Comparison of ENCODE assay signal across 8 cellular contexts in the genomic region with DNA sequence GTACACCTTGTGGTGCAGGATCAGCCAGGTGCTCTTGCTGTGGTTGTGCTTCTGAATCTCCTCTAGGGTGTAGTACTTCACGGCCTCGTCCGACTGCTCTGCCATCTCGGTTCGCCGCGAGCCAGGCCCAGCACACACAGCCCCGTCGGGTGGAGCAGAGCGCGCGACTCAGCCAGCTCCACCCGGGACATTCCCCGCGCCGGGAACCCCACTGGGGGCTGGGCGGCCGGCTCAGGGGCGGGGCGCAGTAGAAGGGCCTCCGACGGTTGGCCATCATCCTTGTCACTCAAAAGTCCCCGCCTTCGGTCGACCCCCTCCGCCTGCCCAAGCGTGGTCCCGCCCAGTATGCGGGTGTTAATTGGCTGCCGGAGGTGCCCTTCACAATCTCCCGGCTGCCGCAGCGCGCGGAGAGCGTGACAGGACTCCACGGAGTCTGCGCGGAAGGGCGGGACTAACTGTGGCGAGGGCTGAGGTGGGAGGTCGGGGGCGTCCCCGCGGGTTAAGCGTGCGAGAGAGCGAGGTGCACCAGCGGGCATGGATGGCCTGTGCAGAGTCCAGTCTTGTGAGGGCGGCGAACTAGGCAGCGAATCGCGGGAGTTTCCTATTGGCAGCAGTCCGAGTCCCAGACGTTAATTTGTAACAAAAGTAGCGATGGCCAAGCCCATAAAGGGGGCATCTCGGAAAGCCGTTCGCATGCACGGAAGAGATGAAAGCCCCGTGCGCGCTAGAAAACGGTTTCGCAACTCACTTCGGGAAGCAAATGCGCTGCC. TPM values are rescaled to one million over a fixed set of nuclear protein-coding genes. Genes with fewer than 3 reads are reported as not detected.
DNase-seq lines count a peak whose midpoint lies in the region; ATAC-seq and TF ChIP-seq lines count a peak whose summit lies in the region.

A gene with protein sequence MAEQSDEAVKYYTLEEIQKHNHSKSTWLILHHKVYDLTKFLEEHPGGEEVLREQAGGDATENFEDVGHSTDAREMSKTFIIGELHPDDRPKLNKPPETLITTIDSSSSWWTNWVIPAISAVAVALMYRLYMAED (minus strand): TSS at position 193 of the 770 bp plus-strand sequence. CDS start 88 bp downstream, at position 105.

- intact Hi-C loops in activated CD4-positive, alpha-beta memory T cell treated with anti-CD3 and anti-CD28 coated beads for 36 hours (cut with micrococcal nuclease): loop anchor here (1.0 to 5.0 kb wide), 5 partner anchors 80 to 305 kb away; a partner anchor contains a TSS
- intact Hi-C loops in dorsolateral prefrontal cortex (cut with DNase I): loop anchor here (2.0 to 5.0 kb wide), 4 partner anchors 143 to 205 kb away; a partner anchor contains a TSS
- intact Hi-C loops in right lobe of liver (cut with DNase I): no loop called here

- TF ChIP-seq CTCF in dorsolateral prefrontal cortex (IDR thresholded peaks at IDR 0.05 in 54 of 56, conservative IDR thresholded peaks at IDR 0.05 in 2 of 56; ENCODE audit: low read depth in 1 of 56, partially characterized antibody in 56 of 56) (peak in 7 of 56 donors; percentile 2 to 38 (median 13)), right lobe of liver (IDR thresholded peaks at IDR 0.05) (no peak)

- no peaks in the 10 kb centered on the region for H3K9me3 Mint-ChIP-seq in activated CD4-positive, alpha-beta memory T cell treated with anti-CD3 and anti-CD28 coated beads for 36 hours

- no peaks in the 10 kb centered on the region for H3K36me3 ChIP-seq in right lobe of liver

- H3K9me3 ChIP-seq in right lobe of liver: no peaks in the 10 kb centered on the region

- H3K4me3 Mint-ChIP-seq in activated CD4-positive, alpha-beta memory T cell treated with anti-CD3 and anti-CD28 coated beads for 36 hours: peak within 1 kb of the TSS; percentile 88

- peaks cover 0 to 8% (median 4%) of the 10 kb centered on the region in 4 donors for H3K4me1 ChIP-seq in right lobe of liver

- peaks cover 3% of the 10 kb centered on the region for H3K36me3 Mint-ChIP-seq in activated CD4-positive, alpha-beta memory T cell treated with anti-CD3 and anti-CD28 coated beads for 36 hours

- H3K4me3 ChIP-seq in dorsolateral prefrontal cortex (peak within 1 kb of the TSS; percentile 65 to 100 (median 92)), right lobe of liver (peak within 1 kb of the TSS; percentile 95 to 98 (median 95))

- H3K27ac ChIP-seq in dorsolateral prefrontal cortex (peak within 1 kb of the TSS in 55 of 59 donors; percentile 3 to 87 (median 73)), right lobe of liver (peak within 1 kb of the TSS; percentile 89 to 95 (median 95))

- H3K27ac Mint-ChIP-seq in activated CD4-positive, alpha-beta memory T cell treated with anti-CD3 and anti-CD28 coated beads for 36 hours: peak within 1 kb of the TSS; percentile 57

- peak; percentile 87 for TF ChIP-seq POLR2A in right lobe of liver (IDR thresholded peaks at IDR 0.05)

- no peaks in the 10 kb centered on the region for H3K27me3 Mint-ChIP-seq in activated CD4-positive, alpha-beta memory T cell treated with anti-CD3 and anti-CD28 coated beads for 36 hours

- WGBS in right lobe of liver (ENCODE audit: insufficient coverage, low coverage, low lambda C conversion rate, missing lambda C conversion rate): 0% methylated on average over 13 of the region's 68 CpGs

- DNase-seq in AML-193 (lab: John Stamatoyannopoulos, UW) (peak; percentile 87 to 90), NCI-H526 treated with DMSO at 0.1 percent for 48 hours (lab: John Stamatoyannopoulos, UW) (peak; percentile 90), dorsolateral prefrontal cortex (peak; percentile 98 to 100 (median 99)), right lobe of liver (peak; percentile 99 to 100 (median 100))
- peak; percentile 98 for DNase-seq in activated CD4-positive, alpha-beta memory T cell treated with anti-CD3 and anti-CD28 coated beads for 36 hours
- DNase-seq in stimulated activated CD4-positive, alpha-beta T cell treated with anti-CD3 and anti-CD28 coated beads, Interleukin-4, amount 100 ng/mL, for 4 hours: peak; percentile 98

- no peaks in the 10 kb centered on the region for H3K27me3 ChIP-seq in dorsolateral prefrontal cortex
- no peaks in the 10 kb centered on the region for H3K27me3 ChIP-seq in right lobe of liver

- peaks cover 12% of the 10 kb centered on the region for H3K4me1 Mint-ChIP-seq in activated CD4-positive, alpha-beta memory T cell treated with anti-CD3 and anti-CD28 coated beads for 36 hours (ENCODE audit: low read depth)

- POLR2A ChIA-PET in activated CD4-positive, alpha-beta memory T cell treated with anti-CD3 and anti-CD28 coated beads for 36 hours (lab: Charles Lee): no interaction called here

- CTCF ChIA-PET in activated CD4-positive, alpha-beta memory T cell treated with anti-CD3 and anti-CD28 coated beads for 36 hours (lab: Charles Lee): no interaction called here

- ATAC-seq in GM19035 (IDR thresholded peaks at IDR 0.05; ENCODE audit: unreplicated experiment) (peak; percentile 100), HG03432 (IDR thresholded peaks at IDR 0.05; ENCODE audit: unreplicated experiment) (peak; percentile 100), right lobe of liver (peak; percentile 84 to 95 (median 86))

RNA-seq across cellular contexts. Expression of the gene that starts here (rescaled TPM):
- 10 to 100 TPM; 64.4 to 65.2 TPM for total RNA-seq in activated CD4-positive, alpha-beta memory T cell treated with anti-CD3 and anti-CD28 coated beads for 36 hours
- total RNA-seq in dorsolateral prefrontal cortex: 10 to 100 TPM; 20.0 to 49.0 (median 31.9) TPM
- 1,000 to 10,000 TPM in 2 of 6 experiments, 100 to 1,000 TPM in 4; 817 to 1,434 (median 907) TPM for total RNA-seq in right lobe of liver

Comparison
In these comparisons a context has a peak if more than half of its experiments do, and no peak if none do; other contexts are left out.
1. Peak in every context shown above with its lines: DNase-seq, ATAC-seq, H3K4me3 ChIP-seq and H3K27ac ChIP-seq.
2. RNA of the gene that starts here (total RNA-seq): 817 to 1,434 TPM in right lobe of liver; 64.4 to 65.2 TPM in activated CD4-positive, alpha-beta memory T cell treated with anti-CD3 and anti-CD28 coated beads for 36 hours and 20.0 to 49.0 TPM in dorsolateral prefrontal cortex; every median in the first group is over 10 times any median in the second.
3. intact Hi-C loops: an anchor here in activated CD4-positive, alpha-beta memory T cell treated with anti-CD3 and anti-CD28 coated beads for 36 hours (1.0 to 5.0 kb wide) and dorsolateral prefrontal cortex (2.0 to 5.0 kb wide); none called in right lobe of liver.